ENCODE assay signal across 24 cellular contexts in genomic region chr16:49930841-49931240, GRCh38.
"Had no signal": no experiment of that assay in that cellular context is flagged by ENCODE, and none has a peak within 500 bp of the region (broad histone marks: within the 10 kb centered on the region; RNA-seq: fewer than 3 reads in every experiment).

No MANE protein-coding gene starts in this region.

- H3K36me3 Mint-ChIP-seq: naive thymus-derived CD8-positive, alpha-beta T cell; stimulated activated naive B cell treated with anti-CD40 and anti-IgM and Interleukin-4, amounts not matched to agents 10 μg/mL and 1 μg/mL and 100 μg/mL, for 72 hours had no signal

- DNase-seq: colonic mucosa; dermis blood vessel endothelial cell; effector memory CD4-positive, alpha-beta T cell; foreskin keratinocyte; heart left ventricle; left cardiac atrium; left lung; mammary epithelial cell; mesendoderm; naive thymus-derived CD8-positive, alpha-beta T cell; nephron progenitor cell; occipital lobe; ovary; stimulated activated CD4-positive, alpha-beta T cell treated with anti-CD3 and anti-CD28 coated beads, Interleukin-15, amount 100 ng/mL, for 24 hours; stimulated activated CD4-positive, alpha-beta T cell treated with anti-CD3 and anti-CD28 coated beads, Interleukin-2, amount 100 ng/mL, for 48 hours; stimulated activated naive B cell treated with anti-CD40 and anti-IgM and Interleukin-4, amounts not matched to agents 10 μg/mL and 1 μg/mL and 100 μg/mL, for 72 hours had no signal

- H3K4me3 ChIP-seq: colonic mucosa, esophagus muscularis mucosa, gastroesophageal sphincter, heart left ventricle, hepatocyte, left lung, ovary, skin epidermis, thoracic aorta, tibial nerve, vagina had no signal

- H3K27me3 ChIP-seq: colonic mucosa, esophagus muscularis mucosa, foreskin keratinocyte, gastroesophageal sphincter, left lung, ovary, tibial nerve, vagina had no signal

- H3K27ac Mint-ChIP-seq: naive thymus-derived CD8-positive, alpha-beta T cell; nephron progenitor cell; stimulated activated naive B cell treated with anti-CD40 and anti-IgM and Interleukin-4, amounts not matched to agents 10 μg/mL and 1 μg/mL and 100 μg/mL, for 72 hours; stimulated activated naive CD8-positive, alpha-beta T cell treated with anti-CD3 and anti-CD28 coated beads, Interleukin-15, Interleukin-2, amounts not matched to agents 100 ng/mL and 50 ng/mL, for 24 hours had no signal

- H3K4me1 ChIP-seq: colonic mucosa, foreskin keratinocyte, left lung, vagina had no signal

- H3K9me3 Mint-ChIP-seq: naive thymus-derived CD8-positive, alpha-beta T cell; nephron progenitor cell; stimulated activated naive B cell treated with anti-CD40 and anti-IgM and Interleukin-4, amounts not matched to agents 10 μg/mL and 1 μg/mL and 100 μg/mL, for 72 hours; stimulated activated naive CD8-positive, alpha-beta T cell treated with anti-CD3 and anti-CD28 coated beads, Interleukin-15, Interleukin-2, amounts not matched to agents 100 ng/mL and 50 ng/mL, for 24 hours had no signal

- H3K4me3 Mint-ChIP-seq: naive thymus-derived CD8-positive, alpha-beta T cell; nephron progenitor cell; stimulated activated naive B cell treated with anti-CD40 and anti-IgM and Interleukin-4, amounts not matched to agents 10 μg/mL and 1 μg/mL and 100 μg/mL, for 72 hours; stimulated activated naive CD8-positive, alpha-beta T cell treated with anti-CD3 and anti-CD28 coated beads, Interleukin-15, Interleukin-2, amounts not matched to agents 100 ng/mL and 50 ng/mL, for 24 hours had no signal

- H3K9me3 ChIP-seq: colonic mucosa, esophagus muscularis mucosa, gastroesophageal sphincter, heart left ventricle, left lung, ovary, thoracic aorta, tibial nerve, vagina had no signal

- H3K27ac ChIP-seq: colonic mucosa, esophagus muscularis mucosa, foreskin keratinocyte, gastroesophageal sphincter, heart left ventricle, hepatocyte, left lung, ovary, skin epidermis, thoracic aorta, tibial nerve, vagina had no signal

- H3K36me3 ChIP-seq: colonic mucosa, esophagus muscularis mucosa, gastroesophageal sphincter, heart left ventricle, left lung, ovary, thoracic aorta, tibial nerve, vagina had no signal

- ATAC-seq: foreskin keratinocyte; gastroesophageal sphincter; heart left ventricle; left cardiac atrium; left lung; naive thymus-derived CD8-positive, alpha-beta T cell; stimulated activated naive B cell treated with anti-CD40 and anti-IgM and Interleukin-4, amounts not matched to agents 10 μg/mL and 1 μg/mL and 100 μg/mL, for 72 hours had no signal

- H3K4me1 Mint-ChIP-seq: stimulated activated naive B cell treated with anti-CD40 and anti-IgM and Interleukin-4, amounts not matched to agents 10 μg/mL and 1 μg/mL and 100 μg/mL, for 72 hours had no signal
